ENCODE assay signal across 14 cellular contexts in the genomic region with DNA sequence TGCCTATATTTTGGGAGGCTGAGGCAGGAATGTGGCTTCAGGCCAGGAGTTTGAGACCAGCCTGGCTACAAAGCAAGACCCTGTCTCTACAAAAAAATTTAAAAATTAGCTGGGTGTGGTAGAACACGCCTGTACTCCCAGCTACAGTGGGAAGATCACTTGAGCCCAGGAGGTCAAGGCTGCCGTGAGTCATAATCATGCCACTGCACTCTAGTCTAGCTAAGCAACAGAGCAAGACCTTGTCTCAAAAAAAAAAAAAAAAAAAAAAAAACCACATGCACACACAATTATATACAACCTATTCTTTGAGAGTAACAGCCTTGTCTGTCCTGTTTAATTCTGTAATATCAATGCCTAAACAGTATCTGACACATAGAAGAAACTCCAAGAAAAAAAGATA. TPM values are rescaled to one million over a fixed set of nuclear protein-coding genes. Genes with fewer than 3 reads are reported as not detected.
DNase-seq lines count a peak whose midpoint lies in the region; ATAC-seq, FAIRE-seq and TF ChIP-seq lines count a peak whose summit lies in the region.
"Had no signal": no experiment of that assay in that cellular context is flagged by ENCODE, and none has a peak within 500 bp of the region (broad histone marks: within the 10 kb centered on the region; RNA-seq: fewer than 3 reads in every experiment).

No MANE protein-coding gene starts in this region.

- H4K5ac ChIP-seq in IMR-90 (ENCODE audit: low read depth, low read length), result no peak overlapping the region

- H3K14ac ChIP-seq in IMR-90 (replicated peaks; ENCODE audit: low read depth, low read length), result no peak overlapping the region

- no peaks in the 10 kb centered on the region for H3K9me1 ChIP-seq in IMR-90 (ENCODE audit: insufficient read depth, low read length)

- TF ChIP-seq POLR2A in IMR-90 (IDR thresholded peaks at IDR 0.05; ENCODE audit: low read depth, low read length), result no peak

- H3K56ac ChIP-seq in IMR-90 (ENCODE audit: extremely low read depth, insufficient read depth, low read length), result no peak overlapping the region

- H2AK9ac ChIP-seq in IMR-90 (replicated peaks; ENCODE audit: low read depth, low read length, poor library complexity), result no peak overlapping the region

- H3K27ac ChIP-seq in IMR-90 (ENCODE audit: insufficient read depth, low read length), result no peak overlapping the region
- peak overlapping the region; percentile 41 for H3K27ac ChIP-seq in mammary epithelial cell (ENCODE audit: insufficient read depth, low read depth, low read length)
- H3K27ac ChIP-seq in SK-N-SH (ENCODE audit: low read depth in 2 of 2, low read length in 1 of 2), result no peak overlapping the region
- H3K27ac ChIP-seq: gastroesophageal sphincter, thoracic aorta had no signal

- H3K18ac ChIP-seq in IMR-90 (ENCODE audit: low read depth, low read length), result no peak overlapping the region

- H4K20me1 ChIP-seq in IMR-90 (ENCODE audit: insufficient read depth, low read length), result no peaks in the 10 kb centered on the region
- H4K20me1 ChIP-seq in mammary epithelial cell (ENCODE audit: insufficient read depth, low read length), result no peaks in the 10 kb centered on the region
- H4K20me1 ChIP-seq in SK-N-SH (ENCODE audit: insufficient read depth), result no peaks in the 10 kb centered on the region

- H4K8ac ChIP-seq in IMR-90 (ENCODE audit: low read depth in 2 of 2, low read length in 2 of 2), result no peak overlapping the region

- no peak overlapping the region for H3K9ac ChIP-seq in IMR-90 (ENCODE audit: low read depth, low read length)
- H3K9ac ChIP-seq in mammary epithelial cell (ENCODE audit: insufficient read depth, low read length), result no peak overlapping the region
- no peak overlapping the region for H3K9ac ChIP-seq in SK-N-SH

- no peaks in the 10 kb centered on the region for H3K79me2 ChIP-seq in mammary epithelial cell (ENCODE audit: insufficient read depth, low read length)
- H3K79me2 ChIP-seq in SK-N-SH (ENCODE audit: insufficient read depth), result 0 out of 2 replicates have a peak, but pooled peaks cover 4% of the 10 kb centered on the region

- no peaks in the 10 kb centered on the region for H3K27me3 Mint-ChIP-seq in activated naive CD8-positive, alpha-beta T cell treated with anti-CD3 and anti-CD28 coated beads for 36 hours
- H3K27me3 Mint-ChIP-seq: dendritic cell treated with granulocyte-macrophage colony-stimulating factor and Interleukin-4, amounts not matched to agents 40 ng/mL and 50 ng/mL, for 4 days had no signal

- no peak overlapping the region for H2AFZ ChIP-seq in IMR-90 (replicated peaks; ENCODE audit: low read length, poor library complexity)
- H2AFZ ChIP-seq in mammary epithelial cell (ENCODE audit: low read depth, low read length), result no peak overlapping the region
- H2AFZ ChIP-seq in SK-N-SH (ENCODE audit: low read depth), result no peak overlapping the region

- peaks cover 4 to 8% of the 10 kb centered on the region in 2 experiments; a peak in 2 of 4 replicates for H3K79me1 ChIP-seq in IMR-90 (ENCODE audit: low read depth in 1 of 2, low read length in 2 of 2)

- ATAC-seq in IMR-90 (ENCODE audit: low read depth), result peak; percentile 77
- no peak for ATAC-seq in left ventricle myocardium superior
- ATAC-seq: gastroesophageal sphincter had no signal

- no peak overlapping the region for H3K23ac ChIP-seq in IMR-90 (ENCODE audit: low read depth, low read length)

- intact Hi-C loops in IMR-90 (cut with micrococcal nuclease) (loop anchor here (5.0 kb wide), 2 partner anchors 85 to 370 kb away; no protein-coding TSS in a partner anchor), mammary epithelial cell (cut with micrococcal nuclease) (loop anchor here (5.0 kb wide), 2 partner anchors 145 to 370 kb away; a partner anchor contains a TSS), left ventricle myocardium superior (cut with micrococcal nuclease) (no loop called here)

- in situ Hi-C loops in ACHN (cut with HindIII; ENCODE audit: low pct_ligation_motif_present, low pct_unique_long_range_greater_than_20kb, low sequenced_read_pairs) (no loop called here), IMR-90 (cut with MboI; ENCODE audit: low sequenced_read_pairs) (no loop called here), mammary epithelial cell (cut with MboI; ENCODE audit: low sequenced_read_pairs in 2 of 2) (loop anchor here in 1 of 2 donors (25.0 kb wide), 1 partner anchor 225 kb away; no protein-coding TSS in a partner anchor)

- H3K27ac Mint-ChIP-seq in activated naive CD8-positive, alpha-beta T cell treated with anti-CD3 and anti-CD28 coated beads for 36 hours, result no peak overlapping the region
- H3K27ac Mint-ChIP-seq: dendritic cell treated with granulocyte-macrophage colony-stimulating factor and Interleukin-4, amounts not matched to agents 40 ng/mL and 50 ng/mL, for 4 days had no signal

- no peaks in the 10 kb centered on the region for H3K9me3 Mint-ChIP-seq in activated naive CD8-positive, alpha-beta T cell treated with anti-CD3 and anti-CD28 coated beads for 36 hours
- H3K9me3 Mint-ChIP-seq: dendritic cell treated with granulocyte-macrophage colony-stimulating factor and Interleukin-4, amounts not matched to agents 40 ng/mL and 50 ng/mL, for 4 days had no signal

- H2BK20ac ChIP-seq in IMR-90 (ENCODE audit: low read depth, low read length), result no peak overlapping the region

- CTCF ChIA-PET in IMR-90 (lab: Yijun Ruan, JAX), result interaction anchor here (1.2 kb wide), 1 partner anchor 10 kb away, joined by 3 read pairs; no protein-coding TSS in a partner anchor
- CTCF ChIA-PET in mammary epithelial cell (lab: Charles Lee; ENCODE audit: low non-redundant PET), result no interaction called here
- CTCF ChIA-PET in SK-N-SH (lab: Yijun Ruan, JAX), result interaction anchor here (0.6 to 3.3 kb wide), 3 partner anchors 11 to 380 kb away, joined by 3 to 19 read pairs (median 3); no protein-coding TSS in a partner anchor

- POLR2A ChIA-PET in IMR-90 (lab: Charles Lee; ENCODE audit: unreplicated experiment), result no interaction called here
- POLR2A ChIA-PET in SK-N-SH (lab: Yijun Ruan, JAX), result no interaction called here

- H3K27me3 ChIP-seq in IMR-90 (ENCODE audit: control insufficient read depth, insufficient read depth, low read length), result no peaks in the 10 kb centered on the region
- no peaks in the 10 kb centered on the region for H3K27me3 ChIP-seq in mammary epithelial cell (ENCODE audit: insufficient read depth, low read length)
- no peaks in the 10 kb centered on the region for H3K27me3 ChIP-seq in SK-N-SH (ENCODE audit: insufficient read depth)
- H3K27me3 ChIP-seq: gastroesophageal sphincter had no signal

- no peak overlapping the region for H4K91ac ChIP-seq in IMR-90 (ENCODE audit: insufficient read depth, low read depth, low read length)

- TF ChIP-seq EP300 in SK-N-SH (IDR thresholded peaks at IDR 0.05; ENCODE audit: borderline replicate concordance in 1 of 2, low read depth in 1 of 2, low read length in 1 of 2), result no peak

- H3K4me2 ChIP-seq in IMR-90 (ENCODE audit: low read depth, low read length), result no peak overlapping the region
- peak overlapping the region; percentile 38 for H3K4me2 ChIP-seq in mammary epithelial cell (ENCODE audit: insufficient read depth, low read depth, low read length)
- no peak overlapping the region for H3K4me2 ChIP-seq in SK-N-SH

- DNase-seq in ACHN, result peak; percentile 86
- DNase-seq in IMR-90, result peak; percentile 59
- peak; percentile 83 for DNase-seq in mammary epithelial cell
- DNase-seq in SK-N-SH, result no peak
- DNase-seq in activated naive CD8-positive, alpha-beta T cell treated with anti-CD3 and anti-CD28 coated beads for 36 hours, result no peak
- DNase-seq in left ventricle myocardium superior, result no peak
- DNase-seq in amygdala (lab: John Stamatoyannopoulos, UW), result no peak
- DNase-seq: activated CD4-positive, CD25-positive, alpha-beta regulatory T cell treated with anti-CD3 and anti-CD28 coated beads, Interleukin-2, amount 50 U/mL, for 72 hours; Caco-2 had no signal

- no peaks in the 10 kb centered on the region for H3K4me1 ChIP-seq in IMR-90 (ENCODE audit: control insufficient read depth, insufficient read depth, low read length)
- H3K4me1 ChIP-seq in mammary epithelial cell (ENCODE audit: insufficient read depth, low read length), result peaks cover 9% of the 10 kb centered on the region
- no peaks in the 10 kb centered on the region for H3K4me1 ChIP-seq in SK-N-SH (ENCODE audit: control insufficient read depth in 1 of 2, insufficient read depth in 2 of 2, low read depth in 1 of 2, low read length in 1 of 2)
- H3K4me1 ChIP-seq: Caco-2, gastroesophageal sphincter had no signal

- H3K9me3 ChIP-seq in IMR-90 (ENCODE audit: control insufficient read depth, insufficient read depth, low read length) (no peaks in the 10 kb centered on the region), mammary epithelial cell (replicated peaks; ENCODE audit: insufficient read depth, low read length) (no peaks in the 10 kb centered on the region), SK-N-SH (no peaks in the 10 kb centered on the region)
- H3K9me3 ChIP-seq: Caco-2, gastroesophageal sphincter, thoracic aorta had no signal

- FAIRE-seq in islet of Langerhans (lab: Jason Lieb, UNC), result peak; percentile 91
- FAIRE-seq: keratinocyte had no signal

- H3K4me1 Mint-ChIP-seq in activated naive CD8-positive, alpha-beta T cell treated with anti-CD3 and anti-CD28 coated beads for 36 hours, result no peaks in the 10 kb centered on the region

- TF ChIP-seq RAD21 in IMR-90 (IDR thresholded peaks at IDR 0.05; ENCODE audit: low read length), result no peak
- no peak for TF ChIP-seq RAD21 in SK-N-SH (IDR thresholded peaks at IDR 0.05; ENCODE audit: low read length)

- H3K4me3 Mint-ChIP-seq in activated naive CD8-positive, alpha-beta T cell treated with anti-CD3 and anti-CD28 coated beads for 36 hours, result no peak overlapping the region
- H3K4me3 Mint-ChIP-seq: dendritic cell treated with granulocyte-macrophage colony-stimulating factor and Interleukin-4, amounts not matched to agents 40 ng/mL and 50 ng/mL, for 4 days had no signal

- no CpG with 5 or more reads among the region's 2 CpGs for WGBS in IMR-90 (ENCODE audit: extremely low coverage in 2 of 2, insufficient read length in 1 of 2), 2 experiments
- WGBS in mammary epithelial cell (ENCODE audit: low coverage, missing lambda C conversion rate), result 6% methylated on average over 2 of the region's 2 CpGs
- 86% methylated on average over 2 of the region's 2 CpGs for WGBS in SK-N-SH (ENCODE audit: low lambda C conversion rate)

- H2AK5ac ChIP-seq in IMR-90 (ENCODE audit: low read depth, low read length), result no peak overlapping the region

- no peak overlapping the region for H2BK5ac ChIP-seq in IMR-90 (ENCODE audit: low read depth, low read length, poor library complexity, severe bottlenecking)

- TF ChIP-seq CTCF in IMR-90 (conservative IDR thresholded peaks at IDR 0.05; ENCODE audit: low read depth, low read length) (no peak), mammary epithelial cell (conservative IDR thresholded peaks at IDR 0.05 in 1 of 2, IDR thresholded peaks at IDR 0.05 in 1 of 2; ENCODE audit: extremely low read depth in 1 of 2, insufficient read depth in 1 of 2, low read depth in 1 of 2, low read length in 2 of 2) (no peak), SK-N-SH (IDR thresholded peaks at IDR 0.05) (no peak)

- dilution Hi-C loops in IMR-90 (cut with HindIII; ENCODE audit: low sequenced_read_pairs, unreplicated experiment) (no loop called here), mammary epithelial cell (cut with HindIII; ENCODE audit: low sequenced_read_pairs) (no loop called here)

- H3K9me2 ChIP-seq in SK-N-SH, result no peaks in the 10 kb centered on the region

- peaks cover 12% of the 10 kb centered on the region for H3F3A ChIP-seq in SK-N-SH (replicated peaks; ENCODE audit: insufficient read depth)

- no TSS peak for BruUV-seq in IMR-90 (replicated peaks; lab: Mats Ljungman, UMichigan)
- no TSS peak for BruUV-seq in mammary epithelial cell (replicated peaks; lab: Mats Ljungman, UMichigan)

- H3K36me3 Mint-ChIP-seq in activated naive CD8-positive, alpha-beta T cell treated with anti-CD3 and anti-CD28 coated beads for 36 hours, result peaks cover 17% of the 10 kb centered on the region

- no peak overlapping the region for H3K4ac ChIP-seq in IMR-90 (ENCODE audit: low read depth, low read length)

- no peak overlapping the region for H2BK15ac ChIP-seq in IMR-90 (ENCODE audit: low read depth, low read length)

- no peak overlapping the region for H2BK120ac ChIP-seq in IMR-90 (ENCODE audit: low read depth, low read length)

- H3K36me3 ChIP-seq in IMR-90 (ENCODE audit: control insufficient read depth, insufficient read depth, low read length) (peaks cover 31% of the 10 kb centered on the region), mammary epithelial cell (ENCODE audit: insufficient read depth, low read length) (peaks cover 32% of the 10 kb centered on the region), SK-N-SH (replicated peaks in 1 of 2; ENCODE audit: control insufficient read depth in 1 of 2, insufficient read depth in 2 of 2, low read length in 1 of 2) (peaks cover 48 to 71% of the 10 kb centered on the region in 2 experiments)

- H3K4me3 ChIP-seq in IMR-90 (ENCODE audit: insufficient read depth, low read depth, low read length) (no peak overlapping the region), mammary epithelial cell (replicated peaks in 1 of 3; ENCODE audit: insufficient read depth in 1 of 3, low read depth in 2 of 3, low read length in 3 of 3) (no peak overlapping the region), SK-N-SH (ENCODE audit: low read depth in 2 of 2, low read length in 1 of 2) (no peak overlapping the region)
- H3K4me3 ChIP-seq: gastroesophageal sphincter, thoracic aorta had no signal

RNA-seq across cellular contexts. Expression of a gene that starts 15.1 kb away (rescaled TPM):
- total RNA-seq in IMR-90 (2012; rRNA removed) (13.3 and 21.4 TPM in 2 replicates), mammary epithelial cell (10 to 100 TPM; 19.5 to 21.2 TPM), left ventricle myocardium superior (5.6 TPM)
- polyA plus RNA-seq in IMR-90 (2012; rRNA removed) (5.1 and 5.8 TPM in 2 replicates), mammary epithelial cell (9.7 TPM), SK-N-SH (2012; rRNA removed) (4.7 and 6.1 TPM in 2 replicates)
- polyA plus RNA-seq in IMR-90 (2012; cell fraction: cytosol; rRNA removed), result 1.2 and 2.5 TPM in 2 replicates
- polyA plus RNA-seq in IMR-90 (2012; cell fraction: nucleus; rRNA removed; ENCODE audit: low replicate concordance), result 1.6 and 5.3 TPM in 2 replicates
- 10.5 TPM for polyA minus RNA-seq in mammary epithelial cell
- polyA plus RNA-seq in SK-N-SH (2012; cell fraction: cytosol; rRNA removed), result 7.3 and 8.2 TPM in 2 replicates
- polyA plus RNA-seq in SK-N-SH (2012; cell fraction: nucleus; rRNA removed), result 4.8 and 8.5 TPM in 2 replicates
- 10 to 100 TPM; 34.0 to 35.8 TPM for total RNA-seq in activated naive CD8-positive, alpha-beta T cell treated with anti-CD3 and anti-CD28 coated beads for 36 hours

RNA-seq across cellular contexts. Expression of a gene that starts 38.4 kb away (rescaled TPM):
- total RNA-seq in IMR-90 (2012; rRNA removed) (63.3 and 74.7 TPM in 2 replicates), mammary epithelial cell (10 to 100 TPM; 57.3 to 87.5 TPM), left ventricle myocardium superior (70.7 TPM)
- polyA plus RNA-seq in IMR-90 (2012; rRNA removed) (150 and 154 TPM in 2 replicates), mammary epithelial cell (141 TPM), SK-N-SH (2012; rRNA removed) (103 and 106 TPM in 2 replicates)
- 67.5 and 92.7 TPM in 2 replicates for polyA plus RNA-seq in IMR-90 (2012; cell fraction: cytosol; rRNA removed)
- 36.1 and 61.7 TPM in 2 replicates for polyA plus RNA-seq in IMR-90 (2012; cell fraction: nucleus; rRNA removed; ENCODE audit: low replicate concordance)
- 106 TPM for polyA minus RNA-seq in mammary epithelial cell
- 108 and 122 TPM in 2 replicates for polyA plus RNA-seq in SK-N-SH (2012; cell fraction: cytosol; rRNA removed)
- polyA plus RNA-seq in SK-N-SH (2012; cell fraction: nucleus; rRNA removed), result 54.4 and 73.1 TPM in 2 replicates
- total RNA-seq in activated naive CD8-positive, alpha-beta T cell treated with anti-CD3 and anti-CD28 coated beads for 36 hours, result 10 to 100 TPM; 54.2 to 56.0 TPM

RNA-seq across cellular contexts. Expression of a gene that starts 39.7 kb away (rescaled TPM):
- total RNA-seq in IMR-90 (2012; rRNA removed) (173 and 182 TPM in 2 replicates), mammary epithelial cell (10 to 100 TPM in 1 of 2 donors, under 1 TPM in 1; 0.59 to 63.8 TPM), left ventricle myocardium superior (45.1 TPM)
- polyA plus RNA-seq in IMR-90 (2012; rRNA removed) (112 and 123 TPM in 2 replicates), mammary epithelial cell (1.6 TPM), SK-N-SH (2012; rRNA removed) (63.4 and 73.8 TPM in 2 replicates)
- polyA plus RNA-seq in IMR-90 (2012; cell fraction: cytosol; rRNA removed), result 95.9 and 96.9 TPM in 2 replicates
- polyA plus RNA-seq in IMR-90 (2012; cell fraction: nucleus; rRNA removed; ENCODE audit: low replicate concordance), result 41.1 and 51.2 TPM in 2 replicates
- polyA minus RNA-seq in mammary epithelial cell, result not detected
- polyA plus RNA-seq in SK-N-SH (2012; cell fraction: cytosol; rRNA removed), result 61.6 and 71.9 TPM in 2 replicates
- polyA plus RNA-seq in SK-N-SH (2012; cell fraction: nucleus; rRNA removed), result 43.0 and 48.4 TPM in 2 replicates
- total RNA-seq in activated naive CD8-positive, alpha-beta T cell treated with anti-CD3 and anti-CD28 coated beads for 36 hours, result 10 to 100 TPM; 82.9 to 84.4 TPM

RNA-seq across cellular contexts. Expression of a gene that starts 54.6 kb away (rescaled TPM):
- total RNA-seq in IMR-90 (2012; rRNA removed), result under 0.01 TPM in 1 of 2 replicates, not detected in the other
- polyA plus RNA-seq in IMR-90 (2012; rRNA removed), result not detected in 2 replicates
- not detected in 2 replicates for polyA plus RNA-seq in IMR-90 (2012; cell fraction: cytosol; rRNA removed)
- not detected in 2 replicates for polyA plus RNA-seq in IMR-90 (2012; cell fraction: nucleus; rRNA removed; ENCODE audit: low replicate concordance)
- total RNA-seq in mammary epithelial cell, result not detected
- not detected for polyA plus RNA-seq in mammary epithelial cell
- polyA minus RNA-seq in mammary epithelial cell, result not detected
- 0.03 TPM in 1 of 2 replicates, not detected in the other for polyA plus RNA-seq in SK-N-SH (2012; rRNA removed)
- polyA plus RNA-seq in SK-N-SH (2012; cell fraction: cytosol; rRNA removed), result 0.01 TPM in 2 replicates
- polyA plus RNA-seq in SK-N-SH (2012; cell fraction: nucleus; rRNA removed), result 0.08 and 0.18 TPM in 2 replicates
- total RNA-seq in activated naive CD8-positive, alpha-beta T cell treated with anti-CD3 and anti-CD28 coated beads for 36 hours, result not detected
- not detected for total RNA-seq in left ventricle myocardium superior
- polyA plus RNA-seq: keratinocyte had no signal

Comparison
In these comparisons a context has a peak if more than half of its experiments do, and no peak if none do; other contexts are left out.
1. DNase-seq: peak in ACHN (single experiment), IMR-90 (single experiment) and mammary epithelial cell (single experiment); none in SK-N-SH (single experiment), activated naive CD8-positive, alpha-beta T cell treated with anti-CD3 and anti-CD28 coated beads for 36 hours (single experiment), left ventricle myocardium superior (single experiment) and amygdala (0 of 56).